Comparison of ENCODE assay signal across 1 cellular context in genomic region chr9:136632102-136632798, GRCh38.
A peak's percentile ranks its signal among the peaks of the same experiment; 100 is the strongest.
TF ChIP-seq lines count a peak whose summit lies in the region.

No MANE protein-coding gene starts in this region.

TF ChIP-seq in HepG2, 621 proteins besides CTCF, POLR2A, EP300 and RAD21:
- peak; percentile 72 for TF ChIP-seq SKI (IDR thresholded peaks at IDR 0.05; ENCODE audit: partially characterized antibody)
TF ChIP-seq in HepG2: peak in this region for 1; not testable (repeated sequence) for 620.
